In genomic region chr2:201779996-201780673, GRCh38 we compare ENCODE assay signal across 8 cellular contexts. TPM values are rescaled to one million over a fixed set of nuclear protein-coding genes. Genes with fewer than 3 reads are reported as not detected.
A peak's percentile ranks its signal among the peaks of the same experiment; 100 is the strongest.
DNase-seq lines count a peak whose midpoint lies in the region; ATAC-seq and TF ChIP-seq lines count a peak whose summit lies in the region.

No MANE protein-coding gene starts in this region.

- peak overlapping the region; percentile 99 for H3K4me3 Mint-ChIP-seq in T-helper 2 cell treated with Interferon-gamma antibody and Interleukin-4, amounts not matched to agents 5 μg/mL and 100 μg/mL, for 36 hours
- H3K4me3 Mint-ChIP-seq in nephron: peak overlapping the region; percentile 88 to 94 (median 89)

- no peaks in the 10 kb centered on the region for H3K9me3 ChIP-seq in fibroblast of lung (ENCODE audit: control insufficient read depth, insufficient read depth, low read depth, low read length)

- peak overlapping the region; percentile 63 to 98 (median 79) for H3K4me3 ChIP-seq in fibroblast of lung (replicated peaks in 1 of 4; ENCODE audit: control extremely low read depth in 1 of 4, insufficient read depth in 1 of 4, low read depth in 3 of 4, low read length in 4 of 4)

- peaks cover 51% of the 10 kb centered on the region for H3K79me2 ChIP-seq in fibroblast of lung (ENCODE audit: control insufficient read depth, insufficient read depth, low read length)

- peak overlapping the region; percentile 86 for H3K9ac ChIP-seq in fibroblast of lung (ENCODE audit: insufficient read depth, low read length)

- peak; percentile 2 for DNase-seq in NCI-H2029 (lab: John Stamatoyannopoulos, UW)
- no peak for DNase-seq in NCI-H2029 treated with DMSO at 0.1 percent for 48 hours (lab: John Stamatoyannopoulos, UW)
- no peak for DNase-seq in T-helper 2 cell treated with Interferon-gamma antibody and Interleukin-4, amounts not matched to agents 5 μg/mL and 100 μg/mL, for 36 hours (ENCODE audit: low spot score)
- DNase-seq in fibroblast of lung (ENCODE audit: low read depth in 2 of 2): peak in 1 of 2 donors; percentile 34
- no peak for DNase-seq in HPDE6-E6E7 (ENCODE audit: extremely low spot score)
- no peak for DNase-seq in stimulated activated CD4-positive, alpha-beta T cell treated with anti-CD3 and anti-CD28 coated beads, Interleukin-4, amount 100 ng/mL, for 24 hours

- H3K27me3 Mint-ChIP-seq in T-helper 2 cell treated with Interferon-gamma antibody and Interleukin-4, amounts not matched to agents 5 μg/mL and 100 μg/mL, for 36 hours (ENCODE audit: low read depth): peaks cover 10% of the 10 kb centered on the region
- no peaks in the 10 kb centered on the region for H3K27me3 Mint-ChIP-seq in nephron (ENCODE audit: low read depth)

- peak overlapping the region; percentile 85 for H3K4me2 ChIP-seq in fibroblast of lung (ENCODE audit: extremely low read depth, insufficient read depth, low read length)

- peak overlapping the region; percentile 79 for H3K27ac Mint-ChIP-seq in T-helper 2 cell treated with Interferon-gamma antibody and Interleukin-4, amounts not matched to agents 5 μg/mL and 100 μg/mL, for 36 hours
- peak overlapping the region; percentile 80 to 93 (median 87) for H3K27ac Mint-ChIP-seq in nephron

- H4K20me1 ChIP-seq in fibroblast of lung (ENCODE audit: control insufficient read depth, extremely low read depth, insufficient read depth, low read length): no peaks in the 10 kb centered on the region

- peaks cover 2% of the 10 kb centered on the region for H3K4me1 ChIP-seq in fibroblast of lung (ENCODE audit: control insufficient read depth, extremely low read depth, insufficient read depth, low read length)

- peaks cover 11% of the 10 kb centered on the region for H3K4me1 Mint-ChIP-seq in T-helper 2 cell treated with Interferon-gamma antibody and Interleukin-4, amounts not matched to agents 5 μg/mL and 100 μg/mL, for 36 hours (ENCODE audit: low read depth)
- H3K4me1 Mint-ChIP-seq in nephron: peaks cover 29% of the 10 kb centered on the region

- H3K9me3 Mint-ChIP-seq in T-helper 2 cell treated with Interferon-gamma antibody and Interleukin-4, amounts not matched to agents 5 μg/mL and 100 μg/mL, for 36 hours: no peaks in the 10 kb centered on the region
- no peaks in the 10 kb centered on the region for H3K9me3 Mint-ChIP-seq in nephron

- ATAC-seq in HG02973 (IDR thresholded peaks at IDR 0.05; ENCODE audit: unreplicated experiment): peak; percentile 10

- H3K36me3 Mint-ChIP-seq in T-helper 2 cell treated with Interferon-gamma antibody and Interleukin-4, amounts not matched to agents 5 μg/mL and 100 μg/mL, for 36 hours (ENCODE audit: low read depth): no peaks in the 10 kb centered on the region
- H3K36me3 Mint-ChIP-seq in nephron (ENCODE audit: low read depth): no peaks in the 10 kb centered on the region

- H3K27ac ChIP-seq in fibroblast of lung (ENCODE audit: insufficient read depth, low read length): peak overlapping the region; percentile 87

- no peaks in the 10 kb centered on the region for H3K36me3 ChIP-seq in fibroblast of lung (ENCODE audit: control insufficient read depth, insufficient read depth, low read length)

- H2AFZ ChIP-seq in fibroblast of lung (ENCODE audit: low read length): peak overlapping the region; percentile 59

- H3K27me3 ChIP-seq in fibroblast of lung (ENCODE audit: control insufficient read depth, insufficient read depth, low read length): no peaks in the 10 kb centered on the region

- TF ChIP-seq CTCF in fibroblast of lung (conservative IDR thresholded peaks at IDR 0.05 in 1 of 2, IDR thresholded peaks at IDR 0.05 in 1 of 2; ENCODE audit: low read depth in 1 of 2, low read length in 2 of 2): no peak
- no peak for TF ChIP-seq CTCF in nephron (IDR thresholded peaks at IDR 0.05; ENCODE audit: unreplicated experiment in 3 of 3)

RNA-seq across cellular contexts. Expression of gene ALS2, which starts 0.6 kb away (rescaled TPM):
- total RNA-seq in fibroblast of lung: 24.4 and 30.9 TPM in 2 replicates
- polyA plus RNA-seq in fibroblast of lung: 19.6 and 21.8 TPM in 2 replicates
- 14.3 and 17.7 TPM in 2 replicates for polyA plus RNA-seq in fibroblast of lung (2012)
- 38.9 and 58.3 TPM in 2 replicates for polyA minus RNA-seq in fibroblast of lung (ENCODE audit: low replicate concordance)

RNA-seq across cellular contexts. Expression of gene CDK15, which starts 26.2 kb away (rescaled TPM):
- 1.3 and 5.1 TPM in 2 replicates for total RNA-seq in fibroblast of lung
- 2.3 and 6.0 TPM in 2 replicates for polyA plus RNA-seq in fibroblast of lung
- polyA plus RNA-seq in fibroblast of lung (2012): 2.1 and 6.0 TPM in 2 replicates
- 6.0 and 7.2 TPM in 2 replicates for polyA minus RNA-seq in fibroblast of lung (ENCODE audit: low replicate concordance)
